ENCODE assay signal across 22 cellular contexts in the genomic region with DNA sequence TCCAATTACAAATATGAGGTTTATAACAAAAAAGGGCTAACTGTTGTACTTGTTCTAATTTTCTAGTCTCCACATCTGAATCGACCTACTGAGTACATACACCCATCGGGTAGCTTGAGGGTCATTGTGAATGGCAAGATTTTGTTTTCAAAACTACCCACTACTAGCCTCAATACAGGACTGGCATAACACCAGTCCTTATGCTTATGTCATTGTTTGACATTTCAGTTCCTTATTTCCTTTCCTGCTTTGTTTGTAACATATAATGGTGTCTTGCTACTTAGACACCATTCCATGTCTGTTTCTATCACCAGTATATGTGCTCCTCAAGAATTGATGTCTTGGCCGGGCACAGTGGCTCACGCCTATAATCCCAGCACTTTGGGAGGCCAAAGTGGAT.
"Had no signal": no experiment of that assay in that cellular context is flagged by ENCODE, and none has a peak within 500 bp of the region (broad histone marks: within the 10 kb centered on the region; RNA-seq: fewer than 3 reads in every experiment).

No MANE protein-coding gene starts in this region.

- H3K4me3 ChIP-seq: dorsolateral prefrontal cortex, lung, mucosa of descending colon, prostate gland, sigmoid colon, thoracic aorta, tibial nerve, upper lobe of left lung had no signal

- H3K36me3 ChIP-seq: prostate gland, thoracic aorta, tibial nerve, upper lobe of left lung had no signal

- H3K27ac Mint-ChIP-seq: mesothelial cell of epicardium; naive thymus-derived CD4-positive, alpha-beta T cell; stimulated activated memory B cell treated with anti-CD40 and anti-IgM and Interleukin-4, amounts not matched to agents 10 μg/mL and 1 μg/mL and 100 μg/mL, for 72 hours; stimulated activated naive CD8-positive, alpha-beta T cell treated with anti-CD3 and anti-CD28 coated beads, Interleukin-15, Interleukin-2, amounts not matched to agents 100 ng/mL and 50 ng/mL, for 24 hours had no signal

- H3K36me3 Mint-ChIP-seq: mesothelial cell of epicardium; stimulated activated memory B cell treated with anti-CD40 and anti-IgM and Interleukin-4, amounts not matched to agents 10 μg/mL and 1 μg/mL and 100 μg/mL, for 72 hours had no signal

- H3K4me1 ChIP-seq: prostate gland, tibial nerve, upper lobe of left lung had no signal

- H3K27ac ChIP-seq: prostate gland, sigmoid colon, thoracic aorta, tibial nerve, upper lobe of left lung had no signal

- DNase-seq: dorsolateral prefrontal cortex; effector CD4-positive, alpha-beta T cell; mesenchymal stem cell; mucosa of descending colon; naive thymus-derived CD4-positive, alpha-beta T cell; nucleus accumbens; right cardiac atrium; sigmoid colon; stimulated activated CD4-positive, alpha-beta T cell treated with anti-CD3 and anti-CD28 coated beads, Interleukin-4, amount 100 ng/mL, for 4 hours; upper lobe of left lung had no signal

- H3K27me3 ChIP-seq: dorsolateral prefrontal cortex, sigmoid colon, tibial nerve, upper lobe of left lung had no signal

- H3K9me3 Mint-ChIP-seq: mesothelial cell of epicardium; naive thymus-derived CD4-positive, alpha-beta T cell; nephron; stimulated activated memory B cell treated with anti-CD40 and anti-IgM and Interleukin-4, amounts not matched to agents 10 μg/mL and 1 μg/mL and 100 μg/mL, for 72 hours; stimulated activated naive CD8-positive, alpha-beta T cell treated with anti-CD3 and anti-CD28 coated beads, Interleukin-15, Interleukin-2, amounts not matched to agents 100 ng/mL and 50 ng/mL, for 24 hours had no signal

- FAIRE-seq: colon, frontal cortex, keratinocyte, urothelium cell line had no signal

- ATAC-seq: mucosa of descending colon; naive thymus-derived CD4-positive, alpha-beta T cell; right cardiac atrium; stimulated activated memory B cell treated with anti-CD40 and anti-IgM and Interleukin-4, amounts not matched to agents 10 μg/mL and 1 μg/mL and 100 μg/mL, for 72 hours had no signal

- H3K4me3 Mint-ChIP-seq: mesothelial cell of epicardium; naive thymus-derived CD4-positive, alpha-beta T cell; nephron; stimulated activated memory B cell treated with anti-CD40 and anti-IgM and Interleukin-4, amounts not matched to agents 10 μg/mL and 1 μg/mL and 100 μg/mL, for 72 hours; stimulated activated naive CD8-positive, alpha-beta T cell treated with anti-CD3 and anti-CD28 coated beads, Interleukin-15, Interleukin-2, amounts not matched to agents 100 ng/mL and 50 ng/mL, for 24 hours had no signal

- H3K9me3 ChIP-seq: mucosa of descending colon, prostate gland, sigmoid colon, thoracic aorta, tibial nerve, upper lobe of left lung had no signal

- H3K27me3 Mint-ChIP-seq: stimulated activated memory B cell treated with anti-CD40 and anti-IgM and Interleukin-4, amounts not matched to agents 10 μg/mL and 1 μg/mL and 100 μg/mL, for 72 hours had no signal
